2 cellular contexts compared by ENCODE assay signal in genomic region chr2:204615456-204615855, GRCh38.
A peak's percentile ranks its signal among the peaks of the same experiment; 100 is the strongest.
TF ChIP-seq lines count a peak whose summit lies in the region.

No MANE protein-coding gene starts in this region.

TF ChIP-seq in liver, 16 proteins besides CTCF, POLR2A, EP300 and RAD21 (continued from another document):
- TF ChIP-seq HNF4A (conservative IDR thresholded peaks at IDR 0.05), result peak in 1 of 2 donors; percentile 11
- TF ChIP-seq FOXA1 (IDR thresholded peaks at IDR 0.05), result peak; percentile 20
- TF ChIP-seq FOXA2 (IDR thresholded peaks at IDR 0.05), result peak; percentile 74
- no peak for TF ChIP-seq TAF1 (conservative IDR thresholded peaks at IDR 0.05)
- TF ChIP-seq HNF4G (IDR thresholded peaks at IDR 0.05), result no peak
- no peak for TF ChIP-seq MAX (IDR thresholded peaks at IDR 0.05)
- no peak for TF ChIP-seq SP1 (IDR thresholded peaks at IDR 0.05)
- TF ChIP-seq YY1 (IDR thresholded peaks at IDR 0.05), result no peak
- TF ChIP-seq JUND (IDR thresholded peaks at IDR 0.05), result no peak
- no peak for TF ChIP-seq GABPA (IDR thresholded peaks at IDR 0.05 in 1 of 2, conservative IDR thresholded peaks at IDR 0.05 in 1 of 2)

TF ChIP-seq in HepG2, 621 proteins besides CTCF, POLR2A, EP300 and RAD21 (continued from another document):
- TF ChIP-seq ARID5B (CRISPR knock-in tag; IDR thresholded peaks at IDR 0.05) (no peak), ZNF609 (CRISPR knock-in tag; IDR thresholded peaks at IDR 0.05; ENCODE audit: borderline replicate concordance) (no peak)
TF ChIP-seq in HepG2: peak in this region for 0.
